ENCODE assay signal across 10 cellular contexts in the genomic region with DNA sequence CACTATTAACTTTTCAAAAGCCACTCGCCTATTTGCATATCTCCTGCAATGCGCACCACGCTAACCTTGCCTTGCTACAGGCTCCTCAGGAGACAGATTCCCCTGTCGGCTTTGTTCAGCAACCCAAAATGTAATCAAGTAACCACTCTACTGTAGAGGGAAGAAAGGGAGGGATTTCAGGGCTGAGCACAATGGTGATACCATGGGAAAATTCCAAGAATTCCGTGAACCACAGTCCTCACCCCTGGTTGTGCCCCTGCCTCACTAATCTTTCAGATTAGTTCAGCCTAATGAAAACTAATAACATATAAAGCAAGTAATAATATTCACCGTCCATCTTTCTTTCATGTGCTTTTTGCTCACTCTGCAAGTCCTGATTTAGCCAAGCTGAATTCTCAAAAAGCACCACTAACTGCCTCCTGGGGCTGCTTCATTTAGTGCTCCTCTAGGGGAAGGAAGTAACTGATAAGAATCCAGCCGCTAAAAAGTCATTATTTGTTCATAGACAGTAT. TPM values are rescaled to one million over a fixed set of nuclear protein-coding genes. Genes with fewer than 3 reads are reported as not detected.
A peak's percentile ranks its signal among the peaks of the same experiment; 100 is the strongest.
DNase-seq lines count a peak whose midpoint lies in the region; ATAC-seq lines count a peak whose summit lies in the region.
"Had no signal": no experiment of that assay in that cellular context is flagged by ENCODE, and none has a peak within 500 bp of the region (broad histone marks: within the 10 kb centered on the region; RNA-seq: fewer than 3 reads in every experiment).

No MANE protein-coding gene starts in this region.

- H3K4me1 ChIP-seq in NT2/D1 (ENCODE audit: insufficient read depth, insufficient read length) = no peaks in the 10 kb centered on the region
- peaks cover 11 to 40% of the 10 kb centered on the region in 2 donors for H3K4me1 ChIP-seq in neuronal stem cell (ENCODE audit: control insufficient read depth in 2 of 2, insufficient read depth in 1 of 2, low read depth in 1 of 2, low read length in 2 of 2)

- H2BK15ac ChIP-seq in neuronal stem cell (ENCODE audit: low read length) = no peak overlapping the region

- no peak overlapping the region for H3K4ac ChIP-seq in neuronal stem cell (ENCODE audit: low read length)

- no peak overlapping the region for H3K23ac ChIP-seq in neuronal stem cell (ENCODE audit: low read depth, low read length, poor library complexity)

- H3K36me3 ChIP-seq in H7 (replicated peaks; ENCODE audit: control insufficient read depth, insufficient read depth, low read length) = no peaks in the 10 kb centered on the region
- peaks cover 12% of the 10 kb centered on the region for H3K36me3 ChIP-seq in NT2/D1 (ENCODE audit: insufficient read depth, insufficient read length, low read length)
- peaks cover 0 to 28% of the 10 kb centered on the region in 2 donors for H3K36me3 ChIP-seq in neuronal stem cell (replicated peaks in 1 of 2; ENCODE audit: control insufficient read depth in 2 of 2, insufficient read depth in 2 of 2, low read length in 2 of 2)

- H2AFZ ChIP-seq in neuronal stem cell (ENCODE audit: low read length) = peak overlapping the region; percentile 59

- H2AK5ac ChIP-seq in neuronal stem cell (ENCODE audit: low read depth, low read length) = no peak overlapping the region

- H4K8ac ChIP-seq in neuronal stem cell (ENCODE audit: low read depth, low read length) = no peak overlapping the region

- no CpG with 5 or more reads among the region's 7 CpGs for WGBS in neuronal stem cell (ENCODE audit: extremely low coverage in 2 of 2, insufficient read length in 2 of 2, insufficient replicate concordance in 1 of 2), 2 donors

- no peak overlapping the region for H2BK120ac ChIP-seq in neuronal stem cell (ENCODE audit: low read depth, low read length)

- H3K4me3 ChIP-seq in H7 (ENCODE audit: insufficient read depth, low read depth, low read length) = no peak overlapping the region
- H3K4me3 ChIP-seq in NT2/D1 (ENCODE audit: insufficient read length, low read depth) = no peak overlapping the region
- no peak overlapping the region for H3K4me3 ChIP-seq in neuronal stem cell (ENCODE audit: low read length in 2 of 2)
- H3K4me3 ChIP-seq: psoas muscle had no signal

- H3K79me1 ChIP-seq in neuronal stem cell (ENCODE audit: low read depth, low read length) = no peaks in the 10 kb centered on the region

- DNase-seq in H7 (peak; percentile 70), NT2/D1 (ENCODE audit: low read depth, low spot score) (peak; percentile 86), ecto neural progenitor cell (ENCODE audit: low spot score) (peak; percentile 74), neuronal stem cell (ENCODE audit: low spot score) (peak; percentile 65), mucosa of gallbladder (ENCODE audit: low spot score) (no peak), AG08395 (ENCODE audit: low spot score) (no peak)
- DNase-seq: activated T-cell treated with anti-CD3 and anti-CD28 coated beads, Interleukin-2, amount 50 U/mL, for 1 hour; effector CD4-positive, alpha-beta T cell; psoas muscle had no signal

- peak overlapping the region; percentile 21 for H3K9ac ChIP-seq in NT2/D1 (ENCODE audit: insufficient read length, low read depth)
- no peak overlapping the region for H3K9ac ChIP-seq in neuronal stem cell (ENCODE audit: low read depth, low read length, poor library complexity)

- peak overlapping the region; percentile 89 for H3K27ac ChIP-seq in neuronal stem cell (replicated peaks; ENCODE audit: low read length)
- H3K27ac ChIP-seq: psoas muscle had no signal

- no peak for ATAC-seq in GM19328 (IDR thresholded peaks at IDR 0.05; ENCODE audit: unreplicated experiment)
- ATAC-seq: psoas muscle had no signal

- no peak overlapping the region for H3K18ac ChIP-seq in neuronal stem cell (ENCODE audit: low read length)

- no peak overlapping the region for H2BK12ac ChIP-seq in neuronal stem cell (ENCODE audit: low read length)

- no peak overlapping the region for H3K14ac ChIP-seq in neuronal stem cell (ENCODE audit: low read length)

- H3K4me2 ChIP-seq in neuronal stem cell (ENCODE audit: insufficient read depth, low read length, poor library complexity, severe bottlenecking) = no peak overlapping the region

- H3K27me3 ChIP-seq in H7 (ENCODE audit: control insufficient read depth, insufficient read depth, low read length) (no peaks in the 10 kb centered on the region), NT2/D1 (ENCODE audit: insufficient read depth, insufficient read length) (no peaks in the 10 kb centered on the region), neuronal stem cell (ENCODE audit: control insufficient read depth in 3 of 3, insufficient read depth in 3 of 3, low read depth in 1 of 3, low read length in 3 of 3) (no peaks in the 10 kb centered on the region)

- H3K9me3 ChIP-seq in NT2/D1 (ENCODE audit: insufficient read depth, low read length) (no peaks in the 10 kb centered on the region), neuronal stem cell (replicated peaks in 1 of 2; ENCODE audit: control insufficient read depth in 2 of 2, insufficient read depth in 1 of 2, low read depth in 1 of 2, low read length in 2 of 2) (no peaks in the 10 kb centered on the region)
- H3K9me3 ChIP-seq: psoas muscle had no signal

- H2BK5ac ChIP-seq in neuronal stem cell (ENCODE audit: low read length) = no peak overlapping the region

- no peak overlapping the region for H4K91ac ChIP-seq in neuronal stem cell (ENCODE audit: low read depth, low read length, poor library complexity)

RNA-seq across cellular contexts. Expression of a gene that starts 6.6 kb away (rescaled TPM):
- total RNA-seq in H7 (2014; rRNA removed; shearing (Covaris generic)) = 42.5 and 44.9 TPM in 2 replicates
- polyA plus RNA-seq in neuronal stem cell (2013, experiment 1 of 2) = 86.8 TPM
- polyA plus RNA-seq in neuronal stem cell (2013, experiment 2 of 2) = 86.7 TPM
- 176 TPM for total RNA-seq in mucosa of gallbladder

Comparison
In these comparisons a context has a peak if more than half of its experiments do, and no peak if none do; other contexts are left out.
1. DNase-seq: peak in H7 (single experiment), NT2/D1 (single experiment), ecto neural progenitor cell (single experiment) and neuronal stem cell (single experiment); none in mucosa of gallbladder (single experiment) and AG08395 (single experiment).